34 cellular contexts compared by ENCODE assay signal in the genomic region with DNA sequence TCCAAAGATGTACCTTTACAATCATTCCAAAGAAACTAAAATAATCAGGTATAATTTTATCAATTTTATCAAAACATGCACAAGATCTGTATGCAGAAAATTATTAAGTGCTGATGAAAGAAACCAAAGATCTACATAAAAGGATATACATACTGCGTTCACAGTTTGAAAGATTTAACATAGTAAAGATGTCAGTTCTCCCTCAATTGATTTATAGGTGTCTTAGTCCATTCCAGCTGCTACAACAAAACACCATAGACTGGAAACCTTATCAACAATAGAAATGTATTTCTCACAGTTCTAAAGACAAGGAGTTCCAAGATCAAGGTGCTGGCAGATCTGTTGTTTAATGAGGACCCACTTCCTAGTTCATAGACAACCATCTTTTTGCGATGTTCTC.
DNase-seq lines count a peak whose midpoint lies in the region; ATAC-seq, FAIRE-seq and TF ChIP-seq lines count a peak whose summit lies in the region.
"Had no signal": no experiment of that assay in that cellular context is flagged by ENCODE, and none has a peak within 500 bp of the region (broad histone marks: within the 10 kb centered on the region; RNA-seq: fewer than 3 reads in every experiment).

No MANE protein-coding gene starts in this region.

- H2BK12ac ChIP-seq in mesenchymal stem cell (ENCODE audit: low read length in 2 of 2), result no peak overlapping the region

- H3K23ac ChIP-seq in mesenchymal stem cell (ENCODE audit: low read length in 2 of 2), result no peak overlapping the region

- H3K14ac ChIP-seq in mesenchymal stem cell (ENCODE audit: low read length in 2 of 2), result no peak overlapping the region

- TF ChIP-seq POLR2A in K562 (conservative IDR thresholded peaks at IDR 0.05), result no peak

- no peaks in the 10 kb centered on the region for H3K27me3 Mint-ChIP-seq in astrocyte (ENCODE audit: low read depth, unreplicated experiment)
- no peaks in the 10 kb centered on the region for H3K27me3 Mint-ChIP-seq in Calu3 (ENCODE audit: unreplicated experiment)
- H3K27me3 Mint-ChIP-seq: B cell; CD4-positive, alpha-beta T cell; CD4-positive, CD25-positive, alpha-beta regulatory T cell; CD8-positive, alpha-beta memory T cell had no signal

- H3K27ac ChIP-seq in astrocyte (ENCODE audit: low read depth, low read length) (no peak overlapping the region), K562 (ENCODE audit: extremely low read depth, low read depth, low read length) (no peak overlapping the region), mesenchymal stem cell (ENCODE audit: low read length, poor library complexity, severe bottlenecking) (no peak overlapping the region)
- H3K27ac ChIP-seq: 22Rv1; A549; BLaER1; BLaER1 treated with 17β-estradiol and CSF1 and Interleukin-3, amounts not matched to agents 10 nM and 100 nM; C4-2B had no signal

- H3K9me3 Mint-ChIP-seq in astrocyte (ENCODE audit: unreplicated experiment), result no peaks in the 10 kb centered on the region
- H3K9me3 Mint-ChIP-seq in Calu3 (ENCODE audit: low read depth, unreplicated experiment), result no peaks in the 10 kb centered on the region
- H3K9me3 Mint-ChIP-seq: CD4-positive, alpha-beta memory T cell; CD4-positive, alpha-beta T cell; CD8-positive, alpha-beta memory T cell; CD8-positive, alpha-beta T cell had no signal

- H3K4me1 ChIP-seq in astrocyte (ENCODE audit: insufficient read depth, low read length) (no peaks in the 10 kb centered on the region), K562 (replicated peaks in 1 of 2; ENCODE audit: control insufficient read depth in 2 of 2, insufficient read depth in 2 of 2, low read length in 2 of 2) (no peaks in the 10 kb centered on the region), mesenchymal stem cell (ENCODE audit: control insufficient read depth, insufficient read depth, low read depth, low read length) (no peaks in the 10 kb centered on the region)
- H3K4me1 ChIP-seq: A549; BE2C; BLaER1; BLaER1 treated with 17β-estradiol and CSF1 and Interleukin-3, amounts not matched to agents 10 nM and 100 nM; Caco-2 had no signal

- H3K18ac ChIP-seq in mesenchymal stem cell (ENCODE audit: low read depth in 1 of 2, low read length in 2 of 2), result no peak overlapping the region

- no peak for ATAC-seq in K562
- ATAC-seq: A549; CD8-positive, alpha-beta T cell had no signal

- FAIRE-seq in D721Med (lab: Jason Lieb, UNC) (peak; percentile 11), astrocyte (lab: Jason Lieb, UNC) (peak; percentile 39), K562 (lab: Jason Lieb, UNC) (no peak)
- FAIRE-seq: A549, G401.6 had no signal

- H2BK120ac ChIP-seq in mesenchymal stem cell (ENCODE audit: low read depth, low read length), result no peak overlapping the region

- no peaks in the 10 kb centered on the region for H3K9me1 ChIP-seq in K562 (ENCODE audit: control insufficient read depth, insufficient read depth, low read length)

- H3K4ac ChIP-seq in mesenchymal stem cell (ENCODE audit: low read depth in 1 of 2, low read length in 2 of 2), result no peak overlapping the region

- POLR2A ChIA-PET in HEK293T (lab: Yijun Ruan, JAX), result no interaction called here
- POLR2A ChIA-PET in K562 (lab: Yijun Ruan, JAX), result no interaction called here

- CTCF ChIA-PET in HEK293T (lab: Yijun Ruan, JAX), result no interaction called here
- CTCF ChIA-PET in K562 (lab: Yijun Ruan, JAX; ENCODE audit: low intra/inter-chr PET ratio), result no interaction called here
- CTCF ChIA-PET in Calu3 (lab: Charles Lee), result no interaction called here

- H3K9me3 ChIP-seq in astrocyte (ENCODE audit: insufficient read depth, low read depth, low read length) (no peaks in the 10 kb centered on the region), K562 (replicated peaks; ENCODE audit: control insufficient read depth, insufficient read depth, low read depth, low read length) (no peaks in the 10 kb centered on the region), mesenchymal stem cell (ENCODE audit: control insufficient read depth, low read length) (no peaks in the 10 kb centered on the region)
- H3K9me3 ChIP-seq: A549; BE2C; BLaER1; BLaER1 treated with 17β-estradiol and CSF1 and Interleukin-3, amounts not matched to agents 10 nM and 100 nM; Caco-2 had no signal

- no peak overlapping the region for H2BK15ac ChIP-seq in mesenchymal stem cell (ENCODE audit: low read depth, poor library complexity, severe bottlenecking)

- H3K36me3 ChIP-seq in astrocyte (ENCODE audit: insufficient read depth, low read length), result no peaks in the 10 kb centered on the region
- no peaks in the 10 kb centered on the region for H3K36me3 ChIP-seq in K562 (ENCODE audit: control insufficient read depth, insufficient read depth, low read length)
- H3K36me3 ChIP-seq in mesenchymal stem cell (ENCODE audit: control insufficient read depth in 1 of 2, insufficient read depth in 2 of 2, low read depth in 1 of 2, low read length in 2 of 2), result no peaks in the 10 kb centered on the region
- H3K36me3 ChIP-seq: BE2C; BLaER1; BLaER1 treated with 17β-estradiol and CSF1 and Interleukin-3, amounts not matched to agents 10 nM and 100 nM had no signal

- H4K20me1 ChIP-seq in astrocyte (ENCODE audit: insufficient read depth, low read length) (no peaks in the 10 kb centered on the region), K562 (replicated peaks; ENCODE audit: control insufficient read depth, insufficient read depth, low read length) (no peaks in the 10 kb centered on the region)
- H4K20me1 ChIP-seq: BLaER1; BLaER1 treated with 17β-estradiol and CSF1 and Interleukin-3, amounts not matched to agents 10 nM and 100 nM had no signal

- H3K27ac Mint-ChIP-seq in astrocyte (ENCODE audit: unreplicated experiment) (no peak overlapping the region), Calu3 (ENCODE audit: unreplicated experiment) (no peak overlapping the region)
- H3K27ac Mint-ChIP-seq: B cell; CD14-positive monocyte; CD4-positive, alpha-beta memory T cell; CD4-positive, alpha-beta T cell; CD4-positive, CD25-positive, alpha-beta regulatory T cell; CD8-positive, alpha-beta memory T cell; CD8-positive, alpha-beta T cell had no signal

- intact Hi-C loops in K562 (cut with micrococcal nuclease), result no loop called here
- intact Hi-C loops in Calu3 (cut with micrococcal nuclease; ENCODE audit: unreplicated experiment), result no loop called here

- no peak overlapping the region for H4K91ac ChIP-seq in mesenchymal stem cell (ENCODE audit: low read length)

- WGBS in K562 (ENCODE audit: insufficient coverage, low coverage, missing lambda C conversion rate), result 0% methylated on average over 2 of the region's 2 CpGs
- no CpG with 5 or more reads among the region's 2 CpGs for WGBS in mesenchymal stem cell

- peaks cover 6% of the 10 kb centered on the region for H3K4me1 Mint-ChIP-seq in astrocyte (ENCODE audit: low read depth, unreplicated experiment)
- no peaks in the 10 kb centered on the region for H3K4me1 Mint-ChIP-seq in Calu3 (ENCODE audit: low read depth, unreplicated experiment)
- H3K4me1 Mint-ChIP-seq: B cell; CD14-positive monocyte; CD4-positive, alpha-beta memory T cell; CD4-positive, CD25-positive, alpha-beta regulatory T cell; CD8-positive, alpha-beta memory T cell had no signal

- no peak overlapping the region for H2AFZ ChIP-seq in astrocyte (ENCODE audit: low read depth, low read length)
- no peak overlapping the region for H2AFZ ChIP-seq in K562 (ENCODE audit: low read depth, low read length)
- no peak overlapping the region for H2AFZ ChIP-seq in mesenchymal stem cell (ENCODE audit: low read depth, low read length)

- H2BK5ac ChIP-seq in mesenchymal stem cell (ENCODE audit: low read depth, low read length, poor library complexity, severe bottlenecking), result no peak overlapping the region

- no peak overlapping the region for H2AK5ac ChIP-seq in mesenchymal stem cell (ENCODE audit: low read length, severe bottlenecking)

- H3K4me3 ChIP-seq in astrocyte (ENCODE audit: insufficient read depth, low read depth, low read length), result no peak overlapping the region
- H3K4me3 ChIP-seq in K562, result no peak overlapping the region
- H3K4me3 ChIP-seq in mesenchymal stem cell (ENCODE audit: insufficient read depth in 1 of 2, low read depth in 1 of 2, low read length in 2 of 2), result no peak overlapping the region
- H3K4me3 ChIP-seq: A549; BLaER1; BLaER1 treated with 17β-estradiol and CSF1 and Interleukin-3, amounts not matched to agents 10 nM and 100 nM had no signal

- no peaks in the 10 kb centered on the region for H3K79me1 ChIP-seq in mesenchymal stem cell (replicated peaks; ENCODE audit: low read length, poor library complexity, severe bottlenecking)

- H3K9ac ChIP-seq in astrocyte (ENCODE audit: low read length), result no peak overlapping the region
- no peak overlapping the region for H3K9ac ChIP-seq in K562 (ENCODE audit: insufficient read depth in 1 of 2, low read depth in 2 of 2, low read length in 2 of 2)
- H3K9ac ChIP-seq in mesenchymal stem cell (ENCODE audit: low read length), result no peak overlapping the region
- H3K9ac ChIP-seq: BLaER1; BLaER1 treated with 17β-estradiol and CSF1 and Interleukin-3, amounts not matched to agents 10 nM and 100 nM had no signal

- in situ Hi-C loops in K562 (cut with MboI), result no loop called here

- BruUV-seq in K562 (replicated peaks; lab: Mats Ljungman, UMichigan) (no TSS peak), Calu3 (replicated peaks; lab: Mats Ljungman, UMichigan) (no TSS peak)

- TF ChIP-seq RAD21 in K562 (CRISPR knock-in tag; conservative IDR thresholded peaks at IDR 0.05 in 1 of 2, IDR thresholded peaks at IDR 0.05 in 1 of 2), result no peak

- H3K27me3 ChIP-seq in astrocyte (ENCODE audit: insufficient read depth, low read length) (no peaks in the 10 kb centered on the region), K562 (ENCODE audit: control insufficient read depth in 2 of 2, insufficient read depth in 2 of 2, low read length in 2 of 2) (no peaks in the 10 kb centered on the region), mesenchymal stem cell (ENCODE audit: control insufficient read depth in 1 of 2, insufficient read depth in 1 of 2, low read length in 2 of 2) (peaks cover 0 to 29% of the 10 kb centered on the region in 2 experiments)
- H3K27me3 ChIP-seq: BE2C; BLaER1; BLaER1 treated with 17β-estradiol and CSF1 and Interleukin-3, amounts not matched to agents 10 nM and 100 nM had no signal

- TF ChIP-seq CTCF in D721Med (IDR thresholded peaks at IDR 0.05; ENCODE audit: insufficient read depth, missing control alignments), result no peak
- no peak for TF ChIP-seq CTCF in astrocyte (IDR thresholded peaks at IDR 0.05; ENCODE audit: insufficient read depth, low read depth, low read length)
- no peak for TF ChIP-seq CTCF in K562 (IDR thresholded peaks at IDR 0.05 in 2 of 3, conservative IDR thresholded peaks at IDR 0.05 in 1 of 3; ENCODE audit: insufficient read depth in 2 of 3, low read depth in 1 of 3, low read length in 3 of 3)
- TF ChIP-seq CTCF in Calu3 (IDR thresholded peaks at IDR 0.05; ENCODE audit: unreplicated experiment), result no peak

- no peak for TF ChIP-seq EP300 in K562 (IDR thresholded peaks at IDR 0.05; ENCODE audit: low read length)

- H4K8ac ChIP-seq in mesenchymal stem cell (ENCODE audit: low read length), result no peak overlapping the region

- H3K36me3 Mint-ChIP-seq in astrocyte (ENCODE audit: low read depth, unreplicated experiment) (no peaks in the 10 kb centered on the region), Calu3 (ENCODE audit: insufficient read depth, unreplicated experiment) (no peaks in the 10 kb centered on the region)
- H3K36me3 Mint-ChIP-seq: CD14-positive monocyte; CD4-positive, alpha-beta memory T cell; CD4-positive, CD25-positive, alpha-beta regulatory T cell; CD8-positive, alpha-beta memory T cell; CD8-positive, alpha-beta T cell had no signal

- H3K4me3 Mint-ChIP-seq in astrocyte (ENCODE audit: unreplicated experiment) (no peak overlapping the region), Calu3 (ENCODE audit: low read depth, unreplicated experiment) (no peak overlapping the region)
- H3K4me3 Mint-ChIP-seq: B cell; CD14-positive monocyte; CD4-positive, alpha-beta memory T cell; CD4-positive, alpha-beta T cell; CD4-positive, CD25-positive, alpha-beta regulatory T cell; CD8-positive, alpha-beta memory T cell; CD8-positive, alpha-beta T cell had no signal

- H3K4me2 ChIP-seq in astrocyte (ENCODE audit: low read length) (no peak overlapping the region), K562 (ENCODE audit: insufficient read depth, low read length) (no peak overlapping the region), mesenchymal stem cell (ENCODE audit: low read length, poor library complexity, severe bottlenecking) (no peak overlapping the region)
- H3K4me2 ChIP-seq: A549; BLaER1; BLaER1 treated with 17β-estradiol and CSF1 and Interleukin-3, amounts not matched to agents 10 nM and 100 nM had no signal

- H3K79me2 ChIP-seq in astrocyte (ENCODE audit: insufficient read depth, low read length), result no peaks in the 10 kb centered on the region
- H3K79me2 ChIP-seq in K562 (ENCODE audit: control insufficient read depth, insufficient read depth, low read length), result no peaks in the 10 kb centered on the region

- DNase-seq in D721Med (ENCODE audit: insufficient read length, low spot score) (no peak), HEK293T (ENCODE audit: extremely low spot score) (no peak), astrocyte (ENCODE audit: low read depth) (no peak), K562 (ENCODE audit: extremely low read depth in 1 of 4, low spot score in 3 of 4) (no peak), mesenchymal stem cell (no peak), HuH-7 (ENCODE audit: low spot score) (no peak), Calu3 (no peak), DMS153 (lab: John Stamatoyannopoulos, UW) (no peak)
- DNase-seq: 8988T; ACHN; AML-193; BE2C; C1 segment of cervical spinal cord; Caco-2; CD4-positive, alpha-beta memory T cell; CD4-positive, alpha-beta T cell; CD4-positive, CD25-positive, alpha-beta regulatory T cell; CD8-positive, alpha-beta memory T cell; CD8-positive, alpha-beta T cell; COR-L47; DMS 273 treated with DMSO at 0.1 percent for 48 hours; DMS53; DMS79; DMS79 treated with DMSO at 0.1 percent for 48 hours; DND-41; EL had no signal
